ENCODE assay signal across 8 cellular contexts in genomic region chr7:44213872-44214595, GRCh38. TPM values are rescaled to one million over a fixed set of nuclear protein-coding genes. Genes with fewer than 3 reads are reported as not detected.
A peak's percentile ranks its signal among the peaks of the same experiment; 100 is the strongest.
DNase-seq lines count a peak whose midpoint lies in the region; ATAC-seq and TF ChIP-seq lines count a peak whose summit lies in the region.

No MANE protein-coding gene starts in this region.

- no peak overlapping the region for H2BK15ac ChIP-seq in IMR-90 (ENCODE audit: low read depth, low read length)

- H3K56ac ChIP-seq in IMR-90 (ENCODE audit: extremely low read depth, insufficient read depth, low read length) = no peak overlapping the region

- H3K9me3 Mint-ChIP-seq in endodermal cell = no peaks in the 10 kb centered on the region
- no peaks in the 10 kb centered on the region for H3K9me3 Mint-ChIP-seq in nephron

- H3K27me3 ChIP-seq in DOHH2 (ENCODE audit: control insufficient read depth, low read length) (no peaks in the 10 kb centered on the region), IMR-90 (ENCODE audit: control insufficient read depth, insufficient read depth, low read length) (no peaks in the 10 kb centered on the region), OCI-LY3 (ENCODE audit: low read depth, low read length) (no peaks in the 10 kb centered on the region), endodermal cell (ENCODE audit: control insufficient read depth, insufficient read depth, low read length, poor library complexity, severe bottlenecking) (no peaks in the 10 kb centered on the region)

- peaks cover 28% of the 10 kb centered on the region for H3K36me3 Mint-ChIP-seq in endodermal cell (ENCODE audit: low read depth)
- peaks cover 30% of the 10 kb centered on the region for H3K36me3 Mint-ChIP-seq in nephron (ENCODE audit: low read depth)

- in situ Hi-C loops in IMR-90 (cut with MboI; ENCODE audit: low sequenced_read_pairs) = no loop called here

- no peak overlapping the region for H3K9ac ChIP-seq in IMR-90 (ENCODE audit: low read depth, low read length)
- peak overlapping the region; percentile 32; the same call in 1 of the 2 replicates for H3K9ac ChIP-seq in OCI-LY3 (ENCODE audit: low read length)
- H3K9ac ChIP-seq in endodermal cell (ENCODE audit: extremely low read depth, low read length, poor library complexity, severe bottlenecking) = no peak overlapping the region

- peaks cover 7 to 15% of the 10 kb centered on the region in 2 experiments for H3K79me1 ChIP-seq in IMR-90 (ENCODE audit: low read depth in 1 of 2, low read length in 2 of 2)

- no peak overlapping the region for H3K14ac ChIP-seq in IMR-90 (replicated peaks; ENCODE audit: low read depth, low read length)

- no peaks in the 10 kb centered on the region; the same call in 1 of the 2 replicates for H3K9me1 ChIP-seq in IMR-90 (ENCODE audit: insufficient read depth, low read length)

- H3K27me3 Mint-ChIP-seq in endodermal cell (ENCODE audit: insufficient read depth) (no peaks in the 10 kb centered on the region), nephron (ENCODE audit: low read depth) (peaks cover 7% of the 10 kb centered on the region)

- no peak overlapping the region for H3K4ac ChIP-seq in IMR-90 (ENCODE audit: low read depth, low read length)

- CTCF ChIA-PET in IMR-90 (lab: Yijun Ruan, JAX) = interaction anchor here (1.0 kb wide), 1 partner anchor 10 kb away, joined by 3 read pairs; no protein-coding TSS in a partner anchor

- no peak overlapping the region for H4K91ac ChIP-seq in IMR-90 (ENCODE audit: insufficient read depth, low read depth, low read length)

- no peak overlapping the region for H2BK120ac ChIP-seq in IMR-90 (ENCODE audit: low read depth, low read length)

- POLR2A ChIA-PET in IMR-90 (lab: Charles Lee; ENCODE audit: unreplicated experiment) = no interaction called here

- H4K20me1 ChIP-seq in DOHH2 (ENCODE audit: control insufficient read depth, insufficient read depth, low read depth, low read length) (no peaks in the 10 kb centered on the region; the same call in 1 of the 2 replicates), IMR-90 (ENCODE audit: insufficient read depth, low read length) (peaks cover 12% of the 10 kb centered on the region), OCI-LY3 (ENCODE audit: insufficient read depth, low read length) (no peaks in the 10 kb centered on the region)

- dilution Hi-C loops in IMR-90 (cut with HindIII; ENCODE audit: low sequenced_read_pairs, unreplicated experiment) = no loop called here

- H2BK5ac ChIP-seq in IMR-90 (ENCODE audit: low read depth, low read length, poor library complexity, severe bottlenecking) = no peak overlapping the region

- H3K27ac ChIP-seq in DOHH2 (ENCODE audit: low read depth, low read length) (peak overlapping the region; percentile 17; the same call in 1 of the 2 replicates), IMR-90 (ENCODE audit: insufficient read depth, low read length) (no peak overlapping the region), OCI-LY3 (ENCODE audit: low read length) (peak overlapping the region; percentile 71), endodermal cell (ENCODE audit: low read depth, low read length) (no peak overlapping the region)

- intact Hi-C loops in IMR-90 (cut with micrococcal nuclease) = no loop called here

- no peak overlapping the region for H4K5ac ChIP-seq in IMR-90 (ENCODE audit: low read depth, low read length)

- peak; percentile 45 for TF ChIP-seq RAD21 in IMR-90 (IDR thresholded peaks at IDR 0.05; ENCODE audit: low read length)

- no peak overlapping the region for H3K18ac ChIP-seq in IMR-90 (ENCODE audit: low read depth, low read length)

- H3K4me1 ChIP-seq in DOHH2 (ENCODE audit: control insufficient read depth, low read length) (peaks cover 15% of the 10 kb centered on the region), IMR-90 (ENCODE audit: control insufficient read depth, insufficient read depth, low read length) (no peaks in the 10 kb centered on the region), OCI-LY3 (ENCODE audit: low read length) (peaks cover 15% of the 10 kb centered on the region), endodermal cell (ENCODE audit: control insufficient read depth, insufficient read depth, low read length) (no peaks in the 10 kb centered on the region)

- no peak overlapping the region for H2AFZ ChIP-seq in IMR-90 (replicated peaks; ENCODE audit: low read length, poor library complexity)
- H2AFZ ChIP-seq in OCI-LY3 (ENCODE audit: low read depth, low read length) = no peak overlapping the region

- TF ChIP-seq POLR2A in IMR-90 (IDR thresholded peaks at IDR 0.05; ENCODE audit: low read depth, low read length) = no peak

- H2AK5ac ChIP-seq in IMR-90 (ENCODE audit: low read depth, low read length) = no peak overlapping the region

- H3K9me3 ChIP-seq in DOHH2 (ENCODE audit: control insufficient read depth, insufficient read depth, low read length) (no peaks in the 10 kb centered on the region), IMR-90 (ENCODE audit: control insufficient read depth, insufficient read depth, low read length) (peaks cover 3% of the 10 kb centered on the region), OCI-LY3 (ENCODE audit: insufficient read depth, low read length) (no peaks in the 10 kb centered on the region), endodermal cell (ENCODE audit: control insufficient read depth, low read length) (no peaks in the 10 kb centered on the region)

- no peak overlapping the region for H2BK20ac ChIP-seq in IMR-90 (ENCODE audit: low read depth, low read length)

- H3K4me3 Mint-ChIP-seq in endodermal cell = no peak overlapping the region
- no peak overlapping the region for H3K4me3 Mint-ChIP-seq in nephron

- no peaks in the 10 kb centered on the region; the same call in none of the 2 replicates for H3F3A ChIP-seq in DOHH2 (ENCODE audit: control insufficient read depth, insufficient read depth)

- peak overlapping the region; percentile 41 for H3K4me2 ChIP-seq in DOHH2 (ENCODE audit: low read length)
- no peak overlapping the region for H3K4me2 ChIP-seq in IMR-90 (ENCODE audit: low read depth, low read length)
- peak overlapping the region; percentile 57 for H3K4me2 ChIP-seq in OCI-LY3 (ENCODE audit: low read length)

- H3K27ac Mint-ChIP-seq in endodermal cell = peak overlapping the region; percentile 67
- H3K27ac Mint-ChIP-seq in nephron = peak overlapping the region; percentile 40 to 79 (median 75)

- no peak overlapping the region for H4K8ac ChIP-seq in IMR-90 (ENCODE audit: low read depth in 2 of 2, low read length in 2 of 2)

- 100% methylated on average over 1 of the region's 10 CpGs; no CpG with 5 or more reads in 1 of the 2 experiments for WGBS in IMR-90 (ENCODE audit: extremely low coverage in 2 of 2, insufficient read length in 1 of 2), 2 experiments
- WGBS in endodermal cell (ENCODE audit: insufficient coverage in 1 of 2, insufficient read length in 1 of 2), 2 experiments = 78 to 88% methylated on average over 4 to 10 of the region's 10 CpGs

- H3K4me1 Mint-ChIP-seq in endodermal cell = peaks cover 14% of the 10 kb centered on the region
- peaks cover 36% of the 10 kb centered on the region for H3K4me1 Mint-ChIP-seq in nephron

- DNase-seq in IMR-90 = peak; percentile 41
- peak; percentile 87 for DNase-seq in endodermal cell

- no peak overlapping the region for H2AK9ac ChIP-seq in IMR-90 (replicated peaks; ENCODE audit: low read depth, low read length, poor library complexity)

- no TSS peak for BruUV-seq in IMR-90 (replicated peaks; lab: Mats Ljungman, UMichigan)

- TF ChIP-seq CTCF in DOHH2 (IDR thresholded peaks at IDR 0.05; ENCODE audit: low read depth, low read length, poor library complexity, severe bottlenecking) (peak; percentile 95), IMR-90 (conservative IDR thresholded peaks at IDR 0.05; ENCODE audit: low read depth, low read length) (peak; percentile 45), OCI-LY3 (IDR thresholded peaks at IDR 0.05; ENCODE audit: low read depth, low read length) (peak; percentile 55), endodermal cell (conservative IDR thresholded peaks at IDR 0.05) (peak; percentile 80), nephron (IDR thresholded peaks at IDR 0.05; ENCODE audit: unreplicated experiment in 3 of 3) (peak; percentile 47 to 66 (median 47))

- no peaks in the 10 kb centered on the region for H3K79me2 ChIP-seq in DOHH2 (ENCODE audit: control insufficient read depth, low read length)
- H3K79me2 ChIP-seq in OCI-LY3 (ENCODE audit: low read length) = no peaks in the 10 kb centered on the region

- peak; percentile 59 for ATAC-seq in IMR-90 (ENCODE audit: low read depth)
- no peak for ATAC-seq in GM19395 (IDR thresholded peaks at IDR 0.05; ENCODE audit: unreplicated experiment)
- ATAC-seq in GM21737 (IDR thresholded peaks at IDR 0.05; ENCODE audit: unreplicated experiment) = no peak
- no peak for ATAC-seq in HG03039 (IDR thresholded peaks at IDR 0.05; ENCODE audit: unreplicated experiment)

- H3K36me3 ChIP-seq in DOHH2 (ENCODE audit: control insufficient read depth, low read length) (peaks cover 44% of the 10 kb centered on the region), IMR-90 (ENCODE audit: control insufficient read depth, insufficient read depth, low read length) (peaks cover 45% of the 10 kb centered on the region), OCI-LY3 (replicated peaks; ENCODE audit: low read depth, low read length) (peaks cover 15% of the 10 kb centered on the region), endodermal cell (ENCODE audit: control insufficient read depth, insufficient read depth, low read length) (peaks cover 54% of the 10 kb centered on the region)

- H3K4me3 ChIP-seq in DOHH2 (ENCODE audit: low read length) (peak overlapping the region; percentile 12; the same call in 1 of the 2 replicates), IMR-90 (ENCODE audit: insufficient read depth, low read depth, low read length) (no peak overlapping the region), OCI-LY3 (ENCODE audit: low read length) (no peak overlapping the region), endodermal cell (ENCODE audit: low read length) (no peak overlapping the region)

- no peaks in the 10 kb centered on the region for H3K9me2 ChIP-seq in DOHH2 (replicated peaks; ENCODE audit: control insufficient read depth, low read length)

- H3K23ac ChIP-seq in IMR-90 (ENCODE audit: low read depth, low read length) = no peak overlapping the region

TF ChIP-seq in IMR-90, 13 proteins besides CTCF, POLR2A, EP300 and RAD21 (continues in another document):
- TF ChIP-seq SMC3 (IDR thresholded peaks at IDR 0.05; ENCODE audit: low read depth, low read length) = peak; percentile 49

RNA-seq across cellular contexts. Expression of gene YKT6, which starts 13.3 kb away (rescaled TPM):
- total RNA-seq in IMR-90 (2012; rRNA removed) (98.6 and 120 TPM in 2 replicates), endodermal cell (100 to 1,000 TPM in 1 of 2 donors, 10 to 100 TPM in 1; 96.2 to 101 TPM)
- polyA plus RNA-seq in IMR-90 (2012; rRNA removed) = 110 and 115 TPM in 2 replicates
- polyA plus RNA-seq in IMR-90 (2012; cell fraction: cytosol; rRNA removed) = 108 and 137 TPM in 2 replicates
- polyA plus RNA-seq in IMR-90 (2012; cell fraction: nucleus; rRNA removed; ENCODE audit: low replicate concordance) = 79.7 and 108 TPM in 2 replicates
- polyA plus RNA-seq in endodermal cell (2013, experiment 1 of 2) = 93.6 TPM
- polyA plus RNA-seq in endodermal cell (2013, experiment 2 of 2) = 85.7 TPM

RNA-seq across cellular contexts. Expression of gene GCK, which starts 24.8 kb away (rescaled TPM):
- 0.18 and 0.28 TPM in 2 replicates for total RNA-seq in IMR-90 (2012; rRNA removed)
- 0.07 and 0.14 TPM in 2 replicates for polyA plus RNA-seq in IMR-90 (2012; rRNA removed)
- 0.36 and 0.54 TPM in 2 replicates for polyA plus RNA-seq in IMR-90 (2012; cell fraction: cytosol; rRNA removed)
- polyA plus RNA-seq in IMR-90 (2012; cell fraction: nucleus; rRNA removed; ENCODE audit: low replicate concordance) = 0.05 and 0.21 TPM in 2 replicates
- total RNA-seq in endodermal cell = under 1 TPM; 0.29 to 0.48 TPM
- polyA plus RNA-seq in endodermal cell (2013, experiment 1 of 2) = 5.4 TPM
- 5.5 TPM for polyA plus RNA-seq in endodermal cell (2013, experiment 2 of 2)

Comparison
In these comparisons a context has a peak if more than half of its experiments do, and no peak if none do; other contexts are left out.
1. H3K27ac ChIP-seq: peak in DOHH2 (single experiment) and OCI-LY3 (single experiment); none in IMR-90 (single experiment) and endodermal cell (single experiment).
2. CTCF ChIP-seq: peak in every context shown above with its lines; median percentile 95 in DOHH2; 80 in endodermal cell; 55 in OCI-LY3; 47 in nephron; 45 in IMR-90.